Comparison of ENCODE assay signal across 23 cellular contexts in genomic region chr10:67657775-67658174, GRCh38. TPM values are rescaled to one million over a fixed set of nuclear protein-coding genes. Genes with fewer than 3 reads are reported as not detected.
A peak's percentile ranks its signal among the peaks of the same experiment; 100 is the strongest.
DNase-seq lines count a peak whose midpoint lies in the region; ATAC-seq and TF ChIP-seq lines count a peak whose summit lies in the region.
"Had no signal": no experiment of that assay in that cellular context is flagged by ENCODE, and none has a peak within 500 bp of the region (broad histone marks: within the 10 kb centered on the region; RNA-seq: fewer than 3 reads in every experiment).

No MANE protein-coding gene starts in this region.

- 0 out of 6 replicates have a peak, but pooled peaks of 1 of the 3 experiments have one; percentile 8 for TF ChIP-seq CTCF in HCT116 (IDR thresholded peaks at IDR 0.05 in 2 of 3, conservative IDR thresholded peaks at IDR 0.05 in 1 of 3; ENCODE audit: borderline replicate concordance in 1 of 3, insufficient read depth in 1 of 3, low read depth in 2 of 3, low read length in 2 of 3)
- peak; percentile 57 for TF ChIP-seq CTCF in endodermal cell (conservative IDR thresholded peaks at IDR 0.05)
- no peak for TF ChIP-seq CTCF in PC-9 (conservative IDR thresholded peaks at IDR 0.05)

- BruUV-seq in HCT116 (replicated peaks; lab: Mats Ljungman, UMichigan): no TSS peak
- no TSS peak for BruUV-seq in PC-9 (replicated peaks; lab: Mats Ljungman, UMichigan)

- H3K27ac Mint-ChIP-seq in endodermal cell: no peak overlapping the region
- H3K27ac Mint-ChIP-seq: activated naive CD4-positive, alpha-beta T cell treated with anti-CD3 and anti-CD28 coated beads for 36 hours; activated T-cell treated with anti-CD3 and anti-CD28 coated beads, Interleukin-2, amount 50 U/mL, for 24 hours; immature natural killer cell had no signal

- RAD21 ChIA-PET in HCT116 (lab: Charles Lee; ENCODE audit: low non-redundant PET in 1 of 2, low total read pairs in 2 of 2, uncharacterized antibody in 2 of 2, unreplicated experiment in 2 of 2): no interaction called here

- no peak overlapping the region for H2BK15ac ChIP-seq in mesendoderm (replicated peaks; ENCODE audit: low read depth)

- no peak overlapping the region for H3K4ac ChIP-seq in mesendoderm (ENCODE audit: low read depth, low read length)

- no peak overlapping the region for H3K23ac ChIP-seq in mesendoderm (ENCODE audit: low read length)

- no peak overlapping the region for H2AK5ac ChIP-seq in mesendoderm (ENCODE audit: low read length)

- DNase-seq in Ammon's horn (ENCODE audit: low spot score): peak; percentile 41
- no peak for DNase-seq in HCT116 (ENCODE audit: low read depth, low spot score)
- peak; percentile 75 for DNase-seq in endodermal cell
- peak; percentile 57 for DNase-seq in mesendoderm
- no peak for DNase-seq in cortex of kidney (lab: John Stamatoyannopoulos, UW)
- no peak for DNase-seq in PC-9
- no peak for DNase-seq in GDM1 (lab: John Stamatoyannopoulos, UW)
- DNase-seq in activated T-cell treated with anti-CD3 and anti-CD28 coated beads, Interleukin-2, amount 50 U/mL, for 48 hours: no peak
- DNase-seq: ACHN; activated CD4-positive, CD25-positive, alpha-beta regulatory T cell treated with anti-CD3 and anti-CD28 coated beads, Interleukin-2, amount 50 U/mL, for 72 hours; activated CD8-positive, alpha-beta memory T cell treated with anti-CD3 and anti-CD28 coated beads for 24 hours; activated naive CD4-positive, alpha-beta T cell treated with anti-CD3 and anti-CD28 coated beads for 36 hours; activated T-cell treated with anti-CD3 and anti-CD28 coated beads, Interleukin-2, amount 50 U/mL, for 24 hours; amniotic stem cell; Calu3; glutamatergic neuron; immature natural killer cell; KBM-7; NCI-H1694; NCI-H69; right cardiac atrium; upper lobe of right lung had no signal

- H3K27ac ChIP-seq in HCT116 (ENCODE audit: low read depth, low read length) (no peak overlapping the region), endodermal cell (ENCODE audit: low read depth, low read length) (no peak overlapping the region), mesendoderm (ENCODE audit: low read depth, low read length) (no peak overlapping the region), PC-9 (no peak overlapping the region)
- H3K27ac ChIP-seq: upper lobe of right lung had no signal

- intact Hi-C loops in HCT116 (cut with micrococcal nuclease) (no loop called here), PC-9 (cut with micrococcal nuclease; ENCODE audit: unreplicated experiment) (no loop called here)

- POLR2A ChIA-PET in HCT116 (lab: Charles Lee): no interaction called here
- POLR2A ChIA-PET in PC-9 (lab: Charles Lee; ENCODE audit: unreplicated experiment): no interaction called here

- no peaks in the 10 kb centered on the region for H3K9me3 ChIP-seq in HCT116 (ENCODE audit: control insufficient read depth in 1 of 2, insufficient read depth in 1 of 2, low read depth in 1 of 2, low read length in 2 of 2)
- H3K9me3 ChIP-seq in endodermal cell (ENCODE audit: control insufficient read depth, low read length): no peaks in the 10 kb centered on the region
- H3K9me3 ChIP-seq in PC-9 (ENCODE audit: insufficient read depth, low read depth): no peaks in the 10 kb centered on the region; the same call in 1 of the 2 replicates
- H3K9me3 ChIP-seq: upper lobe of right lung had no signal

- no peaks in the 10 kb centered on the region for H3K36me3 Mint-ChIP-seq in endodermal cell (ENCODE audit: low read depth)
- H3K36me3 Mint-ChIP-seq: immature natural killer cell had no signal

- H3K4me1 Mint-ChIP-seq in endodermal cell: peaks cover 7% of the 10 kb centered on the region
- H3K4me1 Mint-ChIP-seq: immature natural killer cell had no signal

- peak; percentile 11; the same call in 1 of the 2 replicates for TF ChIP-seq RAD21 in HCT116 (IDR thresholded peaks at IDR 0.05; ENCODE audit: low read depth)

- H2AFZ ChIP-seq in HCT116 (ENCODE audit: low read depth, low read length, poor library complexity, severe bottlenecking): no peak overlapping the region
- no peak overlapping the region for H2AFZ ChIP-seq in PC-9

- no peaks in the 10 kb centered on the region for H4K20me1 ChIP-seq in HCT116 (ENCODE audit: insufficient read depth)
- no peaks in the 10 kb centered on the region for H4K20me1 ChIP-seq in PC-9 (ENCODE audit: insufficient read depth)

- H3K79me1 ChIP-seq in mesendoderm (ENCODE audit: low read length): no peaks in the 10 kb centered on the region

- H3K27me3 ChIP-seq in HCT116 (ENCODE audit: insufficient read depth, low read length): no peaks in the 10 kb centered on the region
- H3K27me3 ChIP-seq in endodermal cell (ENCODE audit: control insufficient read depth, insufficient read depth, low read length, poor library complexity, severe bottlenecking): peaks cover 30% of the 10 kb centered on the region
- H3K27me3 ChIP-seq in mesendoderm (ENCODE audit: insufficient read depth, low read length, poor library complexity): no peaks in the 10 kb centered on the region
- H3K27me3 ChIP-seq in PC-9 (ENCODE audit: insufficient read depth, low read depth): no peaks in the 10 kb centered on the region
- H3K27me3 ChIP-seq: upper lobe of right lung had no signal

- H3K36me3 ChIP-seq in HCT116 (ENCODE audit: control insufficient read depth in 1 of 2, insufficient read depth in 2 of 2, low read length in 2 of 2): no peaks in the 10 kb centered on the region
- no peaks in the 10 kb centered on the region for H3K36me3 ChIP-seq in endodermal cell (ENCODE audit: control insufficient read depth, insufficient read depth, low read length)
- no peaks in the 10 kb centered on the region for H3K36me3 ChIP-seq in mesendoderm (ENCODE audit: control insufficient read depth, insufficient read depth, low read length)
- H3K36me3 ChIP-seq in PC-9 (ENCODE audit: low read depth): no peaks in the 10 kb centered on the region
- H3K36me3 ChIP-seq: upper lobe of right lung had no signal

- no peak for TF ChIP-seq POLR2A in HCT116 (IDR thresholded peaks at IDR 0.05; ENCODE audit: borderline replicate concordance, extremely low read depth, insufficient read depth, insufficient read length)

- no peak overlapping the region for H3K4me3 Mint-ChIP-seq in endodermal cell
- H3K4me3 Mint-ChIP-seq: activated naive CD4-positive, alpha-beta T cell treated with anti-CD3 and anti-CD28 coated beads for 36 hours; activated T-cell treated with anti-CD3 and anti-CD28 coated beads, Interleukin-2, amount 50 U/mL, for 24 hours; immature natural killer cell had no signal

- CTCF ChIA-PET in HCT116 (lab: Charles Lee) (no interaction called here), PC-9 (lab: Charles Lee) (no interaction called here)

- H3K9me2 ChIP-seq in HCT116 (ENCODE audit: insufficient read depth) (no peaks in the 10 kb centered on the region), PC-9 (ENCODE audit: insufficient read depth) (no peaks in the 10 kb centered on the region)

- no peak overlapping the region for H2BK120ac ChIP-seq in mesendoderm (ENCODE audit: low read depth, low read length)

- H3K18ac ChIP-seq in mesendoderm (ENCODE audit: low read length): no peak overlapping the region

- H3K9me3 Mint-ChIP-seq in endodermal cell: no peaks in the 10 kb centered on the region
- H3K9me3 Mint-ChIP-seq: activated naive CD4-positive, alpha-beta T cell treated with anti-CD3 and anti-CD28 coated beads for 36 hours; activated T-cell treated with anti-CD3 and anti-CD28 coated beads, Interleukin-2, amount 50 U/mL, for 24 hours had no signal

- no peaks in the 10 kb centered on the region for H3F3A ChIP-seq in PC-9 (ENCODE audit: insufficient read depth, low read depth)

- no peak overlapping the region for H2BK5ac ChIP-seq in mesendoderm (ENCODE audit: low read length)

- H3K56ac ChIP-seq in mesendoderm (ENCODE audit: low read length): no peak overlapping the region

- no peaks in the 10 kb centered on the region for H3K79me2 ChIP-seq in HCT116 (ENCODE audit: insufficient read depth, low read length)
- no peaks in the 10 kb centered on the region for H3K79me2 ChIP-seq in mesendoderm (ENCODE audit: control insufficient read depth, insufficient read depth, low read length)
- no peaks in the 10 kb centered on the region for H3K79me2 ChIP-seq in PC-9 (ENCODE audit: low read depth)

- WGBS in endodermal cell (ENCODE audit: insufficient coverage in 1 of 2, insufficient read length in 1 of 2), 2 experiments: 62 to 83% methylated on average over 2 to 4 of the region's 4 CpGs
- no CpG with 5 or more reads among the region's 4 CpGs for WGBS in mesendoderm (ENCODE audit: extremely low coverage, insufficient coverage, low lambda C conversion rate)

- H3K4me3 ChIP-seq in HCT116 (replicated peaks in 1 of 2; ENCODE audit: low read depth in 1 of 2, low read length in 2 of 2) (no peak overlapping the region), endodermal cell (ENCODE audit: low read length) (no peak overlapping the region), mesendoderm (ENCODE audit: low read length) (no peak overlapping the region), PC-9 (no peak overlapping the region)
- H3K4me3 ChIP-seq: upper lobe of right lung had no signal

- no peak overlapping the region for H4K5ac ChIP-seq in mesendoderm (ENCODE audit: low read length)

- H3K4me2 ChIP-seq in HCT116 (ENCODE audit: low read length): no peak overlapping the region
- H3K4me2 ChIP-seq in mesendoderm (ENCODE audit: low read length): no peak overlapping the region
- H3K4me2 ChIP-seq in PC-9: no peak overlapping the region

- H3K4me1 ChIP-seq in HCT116 (ENCODE audit: control insufficient read depth in 1 of 2, insufficient read depth in 2 of 2, low read length in 2 of 2) (no peaks in the 10 kb centered on the region; a peak in 1 of 4 replicates), endodermal cell (ENCODE audit: control insufficient read depth, insufficient read depth, low read length) (no peaks in the 10 kb centered on the region), mesendoderm (ENCODE audit: control insufficient read depth, low read depth, low read length) (no peaks in the 10 kb centered on the region), PC-9 (replicated peaks; ENCODE audit: insufficient read depth) (no peaks in the 10 kb centered on the region)
- H3K4me1 ChIP-seq: upper lobe of right lung had no signal

- H3K9ac ChIP-seq in HCT116 (ENCODE audit: low read length): no peak overlapping the region
- H3K9ac ChIP-seq in endodermal cell (ENCODE audit: extremely low read depth, low read length, poor library complexity, severe bottlenecking): no peak overlapping the region
- no peak overlapping the region for H3K9ac ChIP-seq in mesendoderm (ENCODE audit: low read length)

- peaks cover 4% of the 10 kb centered on the region for H3K27me3 Mint-ChIP-seq in endodermal cell (ENCODE audit: insufficient read depth)

- peak; percentile 46; the same call in 1 of the 2 replicates for ATAC-seq in HCT116
- ATAC-seq: upper lobe of right lung had no signal

- H4K8ac ChIP-seq in mesendoderm (ENCODE audit: low read depth, low read length): no peak overlapping the region

TF ChIP-seq in HCT116, 20 proteins besides CTCF, POLR2A, EP300 and RAD21 (continues in another document):
- no peak for TF ChIP-seq SIN3A (IDR thresholded peaks at IDR 0.05; ENCODE audit: low read depth)
- no peak for TF ChIP-seq EGR1 (IDR thresholded peaks at IDR 0.05; ENCODE audit: low read depth)
- TF ChIP-seq SRF (IDR thresholded peaks at IDR 0.05; ENCODE audit: low read depth): no peak

RNA-seq across cellular contexts. Expression of gene CTNNA3, which starts 38.2 kb away (rescaled TPM):
- 0.32 TPM for total RNA-seq in HCT116 (2021; ENCODE audit: unreplicated experiment)
- 0.08 TPM in 1 of 2 replicates, not detected in the other for polyA plus RNA-seq in HCT116 (2012)
- 1 to 10 TPM; 3.2 to 7.2 TPM for total RNA-seq in endodermal cell
- polyA plus RNA-seq in endodermal cell (2013, experiment 1 of 2): 1.7 TPM
- polyA plus RNA-seq in endodermal cell (2013, experiment 2 of 2): 1.0 TPM
- 2.2 TPM for polyA plus RNA-seq in mesendoderm (2013, experiment 1 of 2)
- polyA plus RNA-seq in mesendoderm (2013, experiment 2 of 2): 1.8 TPM
- not detected in 2 replicates for total RNA-seq in PC-9 (2021)
- total RNA-seq: activated naive CD4-positive, alpha-beta T cell treated with anti-CD3 and anti-CD28 coated beads for 36 hours; Calu3; H4 had no signal
- polyA plus RNA-seq: immature natural killer cell had no signal

Comparison
In these comparisons a context has a peak if more than half of its experiments do, and no peak if none do; other contexts are left out.
1. DNase-seq: peak in Ammon's horn (single experiment), endodermal cell (single experiment) and mesendoderm (single experiment); none in HCT116 (single experiment), cortex of kidney (single experiment), PC-9 (0 of 2), GDM1 (single experiment) and activated T-cell treated with anti-CD3 and anti-CD28 coated beads, Interleukin-2, amount 50 U/mL, for 48 hours (0 of 2).